38 cellular contexts compared by ENCODE assay signal in the genomic region with DNA sequence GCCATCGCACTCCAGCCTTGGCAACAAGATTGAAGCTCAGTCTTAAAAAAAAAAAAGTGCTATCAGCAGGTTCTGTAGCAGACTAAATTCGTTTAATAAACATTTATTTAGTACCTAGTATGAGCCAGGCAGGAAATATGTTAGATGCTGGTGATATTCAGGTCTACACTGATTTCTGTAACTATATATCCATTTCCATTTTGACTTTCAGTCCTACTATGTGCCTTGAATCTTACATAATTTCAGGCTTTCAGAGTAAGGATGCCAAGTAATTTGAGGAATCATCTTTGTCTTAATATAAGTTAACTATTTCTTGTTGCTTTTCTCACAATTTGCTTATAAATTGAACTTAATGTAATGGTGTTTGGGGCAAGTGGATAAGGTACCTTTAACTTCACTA.
"Had no signal": no experiment of that assay in that cellular context is flagged by ENCODE, and none has a peak within 500 bp of the region (broad histone marks: within the 10 kb centered on the region; RNA-seq: fewer than 3 reads in every experiment).

No MANE protein-coding gene starts in this region.

- DNase-seq: activated effector memory CD4-positive, alpha-beta T cell treated with anti-CD3 and anti-CD28 coated beads, Interleukin-2, amount 50 U/mL, for 16 hours; activated effector memory CD4-positive, alpha-beta T cell treated with Interleukin-2 at 50 U/mL for 16 hours; activated gamma-delta T cell; activated gamma-delta T cell treated with Interleukin-2 at 50 U/mL for 16 hours; activated naive CD4-positive, alpha-beta T cell; activated naive CD4-positive, alpha-beta T cell treated with anti-CD3 and anti-CD28 coated beads for 36 hours; activated naive CD4-positive, alpha-beta T cell treated with anti-CD3 and anti-CD28 coated beads, Interleukin-2, amount 10 ng/mL, durations not matched to agents 7 days and 5 days; activated naive CD4-positive, alpha-beta T cell treated with anti-CD3 and anti-CD28 coated beads, Interleukin-2, amount 50 U/mL, for 16 hours; activated naive CD4-positive, alpha-beta T cell treated with Interleukin-2 at 50 U/mL for 16 hours; activated naive CD8-positive, alpha-beta T cell treated with anti-CD3 and anti-CD28 coated beads for 36 hours; activated naive CD8-positive, alpha-beta T cell treated with anti-CD3 and anti-CD28 coated beads, Interleukin-2, amount 10 ng/mL, durations not matched to agents 7 days and 5 days; activated naive CD8-positive, alpha-beta T cell treated with anti-CD3 and anti-CD28 coated beads, Interleukin-2, amount 50 U/mL, for 24 hours; activated T-cell treated with anti-CD3 and anti-CD28 coated beads, Interleukin-2, amount 50 U/mL, for 1 hour; activated T-cell treated with anti-CD3 and anti-CD28 coated beads, Interleukin-2, amount 50 U/mL, for 24 hours; activated T-cell treated with anti-CD3 and anti-CD28 coated beads, Interleukin-2, amount 50 U/mL, for 4 hours; activated T-cell treated with anti-CD3 and anti-CD28 coated beads, Interleukin-2, amount 50 U/mL, for 72 hours; adrenal gland; amygdala; anterior cingulate cortex; aorta; body of pancreas; brain microvascular endothelial cell; caudate nucleus; central memory CD4-positive, alpha-beta T cell; cerebellar nuclear complex had no signal

- H3K27ac Mint-ChIP-seq: activated naive CD4-positive, alpha-beta T cell treated with anti-CD3 and anti-CD28 coated beads for 36 hours; activated naive CD4-positive, alpha-beta T cell treated with anti-CD3 and anti-CD28 coated beads, Interleukin-2, amount 10 ng/mL, durations not matched to agents 7 days and 5 days; activated naive CD4-positive, alpha-beta T cell treated with anti-CD3 and anti-CD28 coated beads, Interleukin-2, amount 50 U/mL, for 24 hours; activated naive CD4-positive, alpha-beta T cell treated with anti-CD3 and anti-CD28 coated beads, Interleukin-2, amount 50 U/mL, for 72 hours; activated naive CD8-positive, alpha-beta T cell; activated naive CD8-positive, alpha-beta T cell treated with anti-CD3 and anti-CD28 coated beads for 36 hours; activated naive CD8-positive, alpha-beta T cell treated with anti-CD3 and anti-CD28 coated beads, Interleukin-2, amount 10 ng/mL, durations not matched to agents 7 days and 5 days; activated naive CD8-positive, alpha-beta T cell treated with anti-CD3 and anti-CD28 coated beads, Interleukin-2, amount 50 U/mL, for 24 hours; activated T-cell treated with anti-CD3 and anti-CD28 coated beads, Interleukin-2, amount 50 U/mL, for 24 hours; activated T-cell treated with anti-CD3 and anti-CD28 coated beads, Interleukin-2, amount 50 U/mL, for 72 hours; activated T-helper 1 cell treated with anti-CD3 and anti-CD28 coated beads, Interleukin-12 subunit alpha, Interleukin-12 subunit beta, Interleukin-2, Interleukin-4 antibody, amounts not matched to agents 30 ng/mL and 10 ng/mL and 1 ng/mL, durations not matched to agents 14 hours and 24 hours and 36 hours; activated T-helper 17 cell treated with anti-CD3 and anti-CD28 coated beads, Interleukin-2, amount 50 U/mL, for 72 hours; activated T-helper 2 cell treated with anti-CD3 and anti-CD28 coated beads, Interferon-gamma antibody, Interleukin-2, Interleukin-4, amounts not matched to agents 10 μg/mL and 5 μg/mL and 100 μg/mL, durations not matched to agents 14 hours and 24 hours and 36 hours; brain had no signal

- H3K27me3 Mint-ChIP-seq: activated naive CD4-positive, alpha-beta T cell treated with anti-CD3 and anti-CD28 coated beads, Interleukin-2, amount 10 ng/mL, durations not matched to agents 7 days and 5 days; activated naive CD4-positive, alpha-beta T cell treated with anti-CD3 and anti-CD28 coated beads, Interleukin-2, amount 50 U/mL, for 24 hours; activated naive CD8-positive, alpha-beta T cell; activated naive CD8-positive, alpha-beta T cell treated with anti-CD3 and anti-CD28 coated beads for 36 hours; activated naive CD8-positive, alpha-beta T cell treated with anti-CD3 and anti-CD28 coated beads, Interleukin-2, amount 10 ng/mL, durations not matched to agents 7 days and 5 days; activated naive CD8-positive, alpha-beta T cell treated with anti-CD3 and anti-CD28 coated beads, Interleukin-2, amount 50 U/mL, for 24 hours; activated T-cell treated with anti-CD3 and anti-CD28 coated beads, Interleukin-2, amount 50 U/mL, for 24 hours; activated T-helper 17 cell treated with anti-CD3 and anti-CD28 coated beads, Interleukin-2, amount 50 U/mL, for 72 hours; brain; central memory CD8-positive, alpha-beta T cell had no signal

- H3K4me1 Mint-ChIP-seq: activated naive CD4-positive, alpha-beta T cell treated with anti-CD3 and anti-CD28 coated beads, Interleukin-2, amount 10 ng/mL, durations not matched to agents 7 days and 5 days; activated naive CD8-positive, alpha-beta T cell treated with anti-CD3 and anti-CD28 coated beads, Interleukin-2, amount 50 U/mL, for 24 hours; brain had no signal

- FAIRE-seq: astrocyte, bronchial epithelial cell had no signal

- H3K27me3 ChIP-seq: adrenal gland, ascending aorta, body of pancreas, brain microvascular endothelial cell, breast epithelium, cardiac muscle cell had no signal

- H3K4me1 ChIP-seq: adrenal gland, ascending aorta, body of pancreas, breast epithelium had no signal

- H3K9me3 ChIP-seq: adrenal gland, ascending aorta, body of pancreas, breast epithelium had no signal

- H3K4me3 ChIP-seq: adrenal gland, ascending aorta, body of pancreas, breast epithelium, cardiac muscle cell had no signal

- H3K9me3 Mint-ChIP-seq: activated naive CD4-positive, alpha-beta T cell treated with anti-CD3 and anti-CD28 coated beads for 36 hours; activated naive CD4-positive, alpha-beta T cell treated with anti-CD3 and anti-CD28 coated beads, Interleukin-2, amount 10 ng/mL, durations not matched to agents 7 days and 5 days; activated naive CD4-positive, alpha-beta T cell treated with anti-CD3 and anti-CD28 coated beads, Interleukin-2, amount 50 U/mL, for 24 hours; activated naive CD4-positive, alpha-beta T cell treated with anti-CD3 and anti-CD28 coated beads, Interleukin-2, amount 50 U/mL, for 72 hours; activated naive CD8-positive, alpha-beta T cell treated with anti-CD3 and anti-CD28 coated beads for 36 hours; activated naive CD8-positive, alpha-beta T cell treated with anti-CD3 and anti-CD28 coated beads, Interleukin-2, amount 10 ng/mL, durations not matched to agents 7 days and 5 days; activated naive CD8-positive, alpha-beta T cell treated with anti-CD3 and anti-CD28 coated beads, Interleukin-2, amount 50 U/mL, for 24 hours; activated T-cell treated with anti-CD3 and anti-CD28 coated beads, Interleukin-2, amount 50 U/mL, for 24 hours; activated T-cell treated with anti-CD3 and anti-CD28 coated beads, Interleukin-2, amount 50 U/mL, for 4 hours; activated T-cell treated with anti-CD3 and anti-CD28 coated beads, Interleukin-2, amount 50 U/mL, for 72 hours; activated T-helper 1 cell treated with anti-CD3 and anti-CD28 coated beads, Interleukin-12 subunit alpha, Interleukin-12 subunit beta, Interleukin-2, Interleukin-4 antibody, amounts not matched to agents 30 ng/mL and 10 ng/mL and 1 ng/mL, durations not matched to agents 14 hours and 24 hours and 36 hours; activated T-helper 17 cell treated with anti-CD3 and anti-CD28 coated beads, Interleukin-2, amount 50 U/mL, for 72 hours; activated T-helper 2 cell treated with anti-CD3 and anti-CD28 coated beads, Interferon-gamma antibody, Interleukin-2, Interleukin-4, amounts not matched to agents 10 μg/mL and 5 μg/mL and 100 μg/mL, durations not matched to agents 14 hours and 24 hours and 36 hours; brain; central memory CD8-positive, alpha-beta T cell had no signal

- ATAC-seq: activated naive CD4-positive, alpha-beta T cell treated with anti-CD3 and anti-CD28 coated beads, Interleukin-2, amount 50 U/mL, for 72 hours; activated naive CD8-positive, alpha-beta T cell treated with anti-CD3 and anti-CD28 coated beads, Interleukin-2, amount 50 U/mL, for 24 hours; activated T-cell treated with anti-CD3 and anti-CD28 coated beads, Interleukin-2, amount 50 U/mL, for 4 hours; activated T-cell treated with anti-CD3 and anti-CD28 coated beads, Interleukin-2, amount 50 U/mL, for 72 hours; activated T-helper 17 cell treated with anti-CD3 and anti-CD28 coated beads, Interleukin-2, amount 50 U/mL, for 72 hours; body of pancreas had no signal

- H3K27ac ChIP-seq: adrenal gland, ascending aorta, body of pancreas, brain microvascular endothelial cell, breast epithelium, cardiac muscle cell had no signal

- H3K4me3 Mint-ChIP-seq: activated naive CD4-positive, alpha-beta T cell treated with anti-CD3 and anti-CD28 coated beads for 36 hours; activated naive CD4-positive, alpha-beta T cell treated with anti-CD3 and anti-CD28 coated beads, Interleukin-2, amount 10 ng/mL, durations not matched to agents 7 days and 5 days; activated naive CD4-positive, alpha-beta T cell treated with anti-CD3 and anti-CD28 coated beads, Interleukin-2, amount 50 U/mL, for 24 hours; activated naive CD8-positive, alpha-beta T cell; activated naive CD8-positive, alpha-beta T cell treated with anti-CD3 and anti-CD28 coated beads for 36 hours; activated naive CD8-positive, alpha-beta T cell treated with anti-CD3 and anti-CD28 coated beads, Interleukin-2, amount 10 ng/mL, durations not matched to agents 7 days and 5 days; activated naive CD8-positive, alpha-beta T cell treated with anti-CD3 and anti-CD28 coated beads, Interleukin-2, amount 50 U/mL, for 24 hours; activated T-cell treated with anti-CD3 and anti-CD28 coated beads, Interleukin-2, amount 50 U/mL, for 24 hours; activated T-cell treated with anti-CD3 and anti-CD28 coated beads, Interleukin-2, amount 50 U/mL, for 4 hours; activated T-cell treated with anti-CD3 and anti-CD28 coated beads, Interleukin-2, amount 50 U/mL, for 72 hours; activated T-helper 1 cell treated with anti-CD3 and anti-CD28 coated beads, Interleukin-12 subunit alpha, Interleukin-12 subunit beta, Interleukin-2, Interleukin-4 antibody, amounts not matched to agents 30 ng/mL and 10 ng/mL and 1 ng/mL, durations not matched to agents 14 hours and 24 hours and 36 hours; activated T-helper 17 cell treated with anti-CD3 and anti-CD28 coated beads, Interleukin-2, amount 50 U/mL, for 72 hours; brain; central memory CD8-positive, alpha-beta T cell had no signal
